Comparison of ENCODE assay signal across 22 cellular contexts in the genomic region with DNA sequence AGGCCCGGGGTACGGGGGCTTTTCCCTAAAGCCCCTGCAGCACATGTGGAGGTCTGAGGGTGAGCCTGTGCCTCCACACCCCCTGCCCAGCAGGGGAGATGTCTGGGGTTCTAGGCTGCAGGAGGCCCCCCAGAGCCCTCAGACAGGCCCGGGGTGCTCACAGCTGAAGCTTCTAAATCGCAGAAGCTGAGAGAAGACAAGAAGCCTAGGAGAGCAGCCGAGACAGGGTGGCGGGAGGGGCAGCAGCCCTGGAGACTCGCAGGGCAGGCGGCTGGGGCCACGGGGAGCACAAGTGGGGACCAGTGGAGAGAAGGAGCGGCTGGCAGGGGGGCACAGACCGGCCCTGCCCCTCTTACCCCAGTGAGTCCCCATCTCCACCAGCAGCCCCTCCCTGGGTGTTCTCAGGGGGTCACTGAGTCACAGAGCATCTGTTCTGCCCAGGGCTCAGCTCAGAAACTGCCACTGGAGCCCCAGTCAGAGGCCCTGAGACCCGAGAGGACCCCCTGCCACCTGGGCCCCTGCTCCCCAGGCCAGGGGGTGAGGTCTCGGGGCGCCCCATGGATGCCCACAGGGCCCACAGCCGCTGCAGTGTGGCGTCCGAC. TPM values are rescaled to one million over a fixed set of nuclear protein-coding genes. Genes with fewer than 3 reads are reported as not detected.
A peak's percentile ranks its signal among the peaks of the same experiment; 100 is the strongest.
DNase-seq lines count a peak whose midpoint lies in the region; ATAC-seq, FAIRE-seq and TF ChIP-seq lines count a peak whose summit lies in the region.
"Had no signal": no experiment of that assay in that cellular context is flagged by ENCODE, and none has a peak within 500 bp of the region (broad histone marks: within the 10 kb centered on the region; RNA-seq: fewer than 3 reads in every experiment).

No MANE protein-coding gene starts in this region.

- FAIRE-seq in HepG2 (lab: Jason Lieb, UNC), result no peak

- H3K27me3 ChIP-seq in right lobe of liver (no peaks in the 10 kb centered on the region), HepG2 (ENCODE audit: control insufficient read depth in 1 of 2, insufficient read depth in 2 of 2, low read length in 2 of 2) (peaks cover 10 to 13% of the 10 kb centered on the region in 2 experiments)
- H3K27me3 ChIP-seq: cardiac muscle cell, dorsolateral prefrontal cortex, foreskin keratinocyte, neural progenitor cell, testis had no signal

- WGBS in right lobe of liver (ENCODE audit: insufficient coverage, low coverage, low lambda C conversion rate, missing lambda C conversion rate), result 93% methylated on average over 2 of the region's 17 CpGs
- 82% methylated on average over 13 of the region's 17 CpGs for WGBS in HepG2 (ENCODE audit: low lambda C conversion rate)

- H3K4me2 ChIP-seq in HepG2 (ENCODE audit: low read depth, low read length), result no peak overlapping the region
- H3K4me2 ChIP-seq: neural progenitor cell had no signal

- no peaks in the 10 kb centered on the region for H3K79me2 ChIP-seq in HepG2 (ENCODE audit: insufficient read depth, low read length)

- H2AFZ ChIP-seq in HepG2 (ENCODE audit: low read length), result no peak overlapping the region
- H2AFZ ChIP-seq: neural progenitor cell had no signal

- TF ChIP-seq EP300 in HepG2 (IDR thresholded peaks at IDR 0.05; ENCODE audit: low read depth in 2 of 2, low read length in 2 of 2) (no peak), HepG2 (CRISPR knock-in tag; IDR thresholded peaks at IDR 0.05; ENCODE audit: borderline replicate concordance) (no peak)

- TF ChIP-seq CTCF in right lobe of liver (IDR thresholded peaks at IDR 0.05) (no peak), HepG2 (CRISPR knock-in tag; IDR thresholded peaks at IDR 0.05) (no peak), GM10266 (IDR thresholded peaks at IDR 0.05; ENCODE audit: control insufficient read depth, insufficient read depth, low read depth, missing control alignments) (no peak)

- BruUV-seq in HepG2 (replicated peaks; lab: Mats Ljungman, UMichigan), result no TSS peak

- H3K9me3 ChIP-seq in right lobe of liver (no peaks in the 10 kb centered on the region), HepG2 (ENCODE audit: low read length) (no peaks in the 10 kb centered on the region)
- H3K9me3 ChIP-seq: testis had no signal

- intact Hi-C loops in right lobe of liver (cut with DNase I) (no loop called here), HepG2 (cut with micrococcal nuclease; ENCODE audit: unreplicated experiment) (no loop called here)

- TF ChIP-seq POLR2A in right lobe of liver (IDR thresholded peaks at IDR 0.05) (no peak), HepG2 (IDR thresholded peaks at IDR 0.05; ENCODE audit: insufficient read depth in 1 of 2, low read depth in 2 of 2, low read length in 2 of 2) (no peak), erythroblast (IDR thresholded peaks at IDR 0.05; ENCODE audit: low read length) (no peak)

- no peak for TF ChIP-seq RAD21 in HepG2 (CRISPR knock-in tag; IDR thresholded peaks at IDR 0.05)

- H3K9ac ChIP-seq in HepG2 (ENCODE audit: insufficient read depth, low read depth, low read length), result no peak overlapping the region
- H3K9ac ChIP-seq: neural progenitor cell had no signal

- no peak overlapping the region for H3K27ac ChIP-seq in right lobe of liver
- no peak overlapping the region for H3K27ac ChIP-seq in HepG2 (ENCODE audit: extremely low read length, insufficient read depth, low read length)
- H3K27ac ChIP-seq: cardiac muscle cell, foreskin keratinocyte, neural progenitor cell, testis had no signal

- no peaks in the 10 kb centered on the region; the same call in 1 of the 2 replicates for H4K20me1 ChIP-seq in HepG2 (ENCODE audit: insufficient read depth, low read length)

- DNase-seq in right lobe of liver, result peak in 2 of 3 donors; percentile 16 to 34
- no peak for DNase-seq in HepG2 (ENCODE audit: low spot score)
- peak; percentile 8 for DNase-seq in epidermal melanocyte (ENCODE audit: insufficient read length, low spot score)
- DNase-seq in mesenteric fat pad (ENCODE audit: low spot score), result peak; percentile 78
- peak; percentile 37 for DNase-seq in ureter (ENCODE audit: low spot score)
- no peak for DNase-seq in GM10266 (ENCODE audit: extremely low spot score)
- DNase-seq in NCI-H2107 (lab: John Stamatoyannopoulos, UW), result no peak
- DNase-seq in erythroblast (lab: John Stamatoyannopoulos, UW), result no peak
- DNase-seq: amygdala; CD4-positive, CD25-positive, alpha-beta regulatory T cell; DMS 273 treated with DMSO at 0.1 percent for 48 hours; foreskin keratinocyte; GF-D8; IMR-90; midbrain; NCI-H524; stimulated activated CD4-positive, alpha-beta T cell treated with anti-CD3 and anti-CD28 coated beads, Interleukin-12 subunit alpha, Interleukin-12 subunit beta, amount 100 ng/mL, for 4 hours; T1000 had no signal

- H3K4me3 ChIP-seq in right lobe of liver (no peak overlapping the region), HepG2 (replicated peaks in 1 of 3; ENCODE audit: insufficient read depth in 1 of 3, low read depth in 2 of 3, low read length in 3 of 3) (no peak overlapping the region)
- H3K4me3 ChIP-seq: cardiac muscle cell, dorsolateral prefrontal cortex, neural progenitor cell, testis had no signal

- H3K4me1 ChIP-seq in right lobe of liver (no peaks in the 10 kb centered on the region), HepG2 (ENCODE audit: insufficient read depth, low read length) (peaks cover 40% of the 10 kb centered on the region)

- in situ Hi-C loops in HepG2 (cut with HindIII; ENCODE audit: extremely low pct_ligation_motif_present, low pct_unique_long_range_greater_than_20kb), result no loop called here

- CTCF ChIA-PET in HepG2 (lab: Yijun Ruan, JAX; ENCODE audit: low intra/inter-chr PET ratio, low total read pairs), result no interaction called here

- H3K36me3 ChIP-seq in right lobe of liver (no peaks in the 10 kb centered on the region), HepG2 (replicated peaks in 1 of 2; ENCODE audit: control insufficient read depth in 1 of 2, insufficient read depth in 2 of 2, low read length in 2 of 2) (no peaks in the 10 kb centered on the region)
- H3K36me3 ChIP-seq: neural progenitor cell had no signal

- POLR2A ChIA-PET in HepG2 (lab: Yijun Ruan, JAX), result no interaction called here

- no peak for ATAC-seq in right lobe of liver
- ATAC-seq in HepG2, result no peak
- ATAC-seq: foreskin keratinocyte had no signal

TF ChIP-seq in HepG2, 621 proteins besides CTCF, POLR2A, EP300 and RAD21 (continues in another document):
- no peak for TF ChIP-seq CBFB (CRISPR knock-in tag; IDR thresholded peaks at IDR 0.05)

RNA-seq across cellular contexts. Expression of a gene that starts 26.1 kb away (rescaled TPM):
- 10 to 100 TPM; 20.7 to 44.5 (median 27.8) TPM for total RNA-seq in right lobe of liver
- total RNA-seq in HepG2 (2016; rRNA removed; fragmentation: Illumina TruSeq; extraction: Trizol), result 2.1 and 5.5 TPM in 2 replicates
- 0.91 and 1.6 TPM in 2 replicates for total RNA-seq in HepG2 (2016; cell fraction: cytosol; rRNA removed; fragmentation: Illumina TruSeq; extraction: Trizol; ENCODE audit: low read depth)
- 1.8 and 5.2 TPM in 2 replicates for total RNA-seq in HepG2 (2016; cell fraction: insoluble cytoplasmic fraction; rRNA removed; fragmentation: Illumina TruSeq; extraction: Trizol)
- 1.9 and 2.0 TPM in 2 replicates for total RNA-seq in HepG2 (2016; cell fraction: membrane; rRNA removed; fragmentation: Illumina TruSeq; extraction: Trizol)
- total RNA-seq in HepG2 (2016; cell fraction: nucleus; rRNA removed; fragmentation: Illumina TruSeq; extraction: Trizol), result 5.4 and 7.0 TPM in 2 replicates
- 4.0 and 4.8 TPM in 2 replicates for polyA plus RNA-seq in HepG2 (2011; rRNA removed)
- polyA plus RNA-seq in HepG2 (2011; cell fraction: cytosol; rRNA removed), result 2.4 and 5.8 TPM in 2 replicates
- 6.0 and 8.9 TPM in 2 replicates for polyA plus RNA-seq in HepG2 (2011; cell fraction: nucleus; rRNA removed)
- 1.1 and 2.2 TPM in 2 replicates for polyA plus RNA-seq in HepG2 (2012)
- 1.3 and 1.7 TPM in 2 replicates for polyA plus RNA-seq in HepG2 (2016; cell fraction: cytosol; fragmentation: Illumina TruSeq; extraction: Trizol; ENCODE audit: low read depth)
- 3.2 and 3.7 TPM in 2 replicates for polyA plus RNA-seq in HepG2 (2016; cell fraction: insoluble cytoplasmic fraction; fragmentation: Illumina TruSeq; extraction: Trizol; ENCODE audit: low read depth)
- polyA plus RNA-seq in HepG2 (2016; cell fraction: membrane; fragmentation: Illumina TruSeq; extraction: Trizol; ENCODE audit: low read depth), result 2.1 and 3.5 TPM in 2 replicates
- polyA plus RNA-seq in HepG2 (2016; cell fraction: nucleus; fragmentation: Illumina TruSeq; extraction: Trizol; ENCODE audit: insufficient read depth, low read depth), result 12.8 and 13.1 TPM in 2 replicates
- polyA minus RNA-seq in HepG2 (2011; rRNA and poly(A)+ RNA removed; ENCODE audit: low replicate concordance), result 9.2 and 40.8 TPM in 2 replicates
- polyA minus RNA-seq in HepG2 (2011; cell fraction: cytosol; rRNA and poly(A)+ RNA removed), result 7.8 and 8.3 TPM in 2 replicates
- polyA minus RNA-seq in HepG2 (2011; cell fraction: nucleus; rRNA and poly(A)+ RNA removed), result 2.1 and 4.8 TPM in 2 replicates
- total RNA-seq in mesenteric fat pad, result 82.5 TPM
- total RNA-seq in ureter, result 88.1 TPM

Comparison
In these comparisons a context has a peak if more than half of its experiments do, and no peak if none do; other contexts are left out.
1. DNase-seq: peak in right lobe of liver (2 of 3), epidermal melanocyte (single experiment), mesenteric fat pad (single experiment) and ureter (single experiment); none in HepG2 (single experiment), GM10266 (single experiment), NCI-H2107 (single experiment) and erythroblast (0 of 2).